Comparison of ENCODE assay signal across 34 cellular contexts in genomic region chr14:62894736-62895135, GRCh38.
"Had no signal": no experiment of that assay in that cellular context is flagged by ENCODE, and none has a peak within 500 bp of the region (broad histone marks: within the 10 kb centered on the region; RNA-seq: fewer than 3 reads in every experiment).

No MANE protein-coding gene starts in this region.

- DNase-seq: activated effector memory CD4-positive, alpha-beta T cell treated with anti-CD3 and anti-CD28 coated beads, Interleukin-2, amount 50 U/mL, for 16 hours; activated effector memory CD4-positive, alpha-beta T cell treated with Interleukin-2 at 50 U/mL for 16 hours; activated gamma-delta T cell; activated gamma-delta T cell treated with Interleukin-2 at 50 U/mL for 16 hours; activated naive CD4-positive, alpha-beta T cell; activated naive CD4-positive, alpha-beta T cell treated with anti-CD3 and anti-CD28 coated beads for 36 hours; activated naive CD4-positive, alpha-beta T cell treated with anti-CD3 and anti-CD28 coated beads, Interleukin-2, amount 10 ng/mL, durations not matched to agents 7 days and 5 days; activated naive CD4-positive, alpha-beta T cell treated with anti-CD3 and anti-CD28 coated beads, Interleukin-2, amount 50 U/mL, for 16 hours; activated naive CD4-positive, alpha-beta T cell treated with Interleukin-2 at 50 U/mL for 16 hours; activated naive CD8-positive, alpha-beta T cell treated with anti-CD3 and anti-CD28 coated beads for 36 hours; activated naive CD8-positive, alpha-beta T cell treated with anti-CD3 and anti-CD28 coated beads, Interleukin-2, amount 10 ng/mL, durations not matched to agents 7 days and 5 days; activated naive CD8-positive, alpha-beta T cell treated with anti-CD3 and anti-CD28 coated beads, Interleukin-2, amount 50 U/mL, for 24 hours; activated T-cell treated with anti-CD3 and anti-CD28 coated beads, Interleukin-2, amount 50 U/mL, for 1 hour; activated T-cell treated with anti-CD3 and anti-CD28 coated beads, Interleukin-2, amount 50 U/mL, for 24 hours; activated T-cell treated with anti-CD3 and anti-CD28 coated beads, Interleukin-2, amount 50 U/mL, for 4 hours; activated T-cell treated with anti-CD3 and anti-CD28 coated beads, Interleukin-2, amount 50 U/mL, for 48 hours; activated T-cell treated with anti-CD3 and anti-CD28 coated beads, Interleukin-2, amount 50 U/mL, for 72 hours; adrenal gland; amniotic stem cell; amygdala; anterior cingulate cortex; aorta; body of pancreas; brain microvascular endothelial cell; caudate nucleus; central memory CD4-positive, alpha-beta T cell; cerebellar nuclear complex had no signal

- H3K27me3 ChIP-seq: adrenal gland, ascending aorta, body of pancreas, brain microvascular endothelial cell, breast epithelium, cardiac muscle cell had no signal

- H3K9me3 ChIP-seq: adrenal gland, ascending aorta, body of pancreas, breast epithelium had no signal

- FAIRE-seq: astrocyte, bronchial epithelial cell had no signal

- H3K36me3 ChIP-seq: adrenal gland, ascending aorta, brain microvascular endothelial cell, breast epithelium, cardiac muscle cell had no signal

- H3K27ac ChIP-seq: adrenal gland, ascending aorta, body of pancreas, brain microvascular endothelial cell, breast epithelium, cardiac muscle cell had no signal

- ATAC-seq: activated naive CD4-positive, alpha-beta T cell treated with anti-CD3 and anti-CD28 coated beads, Interleukin-2, amount 50 U/mL, for 72 hours; activated naive CD8-positive, alpha-beta T cell treated with anti-CD3 and anti-CD28 coated beads, Interleukin-2, amount 50 U/mL, for 24 hours; activated T-cell treated with anti-CD3 and anti-CD28 coated beads, Interleukin-2, amount 50 U/mL, for 4 hours; activated T-cell treated with anti-CD3 and anti-CD28 coated beads, Interleukin-2, amount 50 U/mL, for 72 hours; activated T-helper 17 cell treated with anti-CD3 and anti-CD28 coated beads, Interleukin-2, amount 50 U/mL, for 72 hours; body of pancreas had no signal

- H3K4me3 ChIP-seq: adrenal gland, ascending aorta, body of pancreas, breast epithelium, cardiac muscle cell had no signal

- H3K4me1 ChIP-seq: adrenal gland, ascending aorta, body of pancreas, breast epithelium had no signal
